ENCODE assay signal across 18 cellular contexts in genomic region chr12:125240717-125241116, GRCh38. TPM values are rescaled to one million over a fixed set of nuclear protein-coding genes. Genes with fewer than 3 reads are reported as not detected.
DNase-seq lines count a peak whose midpoint lies in the region; TF ChIP-seq lines count a peak whose summit lies in the region.
"Had no signal": no experiment of that assay in that cellular context is flagged by ENCODE, and none has a peak within 500 bp of the region (broad histone marks: within the 10 kb centered on the region; RNA-seq: fewer than 3 reads in every experiment).

No MANE protein-coding gene starts in this region.

- no peak overlapping the region for H2AK5ac ChIP-seq in H9 (ENCODE audit: insufficient read length, low read length)

- no peaks in the 10 kb centered on the region for H3K79me1 ChIP-seq in H9 (ENCODE audit: insufficient read depth, low read depth, low read length, poor library complexity, severe bottlenecking)

- no peak overlapping the region for H2AFZ ChIP-seq in H9 (ENCODE audit: low read length)

- H3K4ac ChIP-seq in H9 (ENCODE audit: low read depth, low read length): no peak overlapping the region

- no peak overlapping the region for H3T11ph ChIP-seq in H9 (ENCODE audit: low read length)

- peaks cover 1% of the 10 kb centered on the region; the same call in 1 of the 2 replicates for H3K79me2 ChIP-seq in H9 (ENCODE audit: insufficient read depth, low read length)

- no peak overlapping the region for H3K9ac ChIP-seq in H9 (ENCODE audit: extremely low read depth, insufficient read length, low read length)
- H3K9ac ChIP-seq: BLaER1 had no signal

- no peak overlapping the region for H3K4me3 ChIP-seq in vagina
- H3K4me3 ChIP-seq: BLaER1, HAP-1 had no signal

- H3K4me1 Mint-ChIP-seq in H9: peaks cover 10 to 30% of the 10 kb centered on the region in 2 experiments
- H3K4me1 Mint-ChIP-seq: CD14-positive monocyte had no signal

- no peaks in the 10 kb centered on the region for H3K23me2 ChIP-seq in H9 (ENCODE audit: insufficient read length, low read depth, low read length, poor library complexity, severe bottlenecking)

- H3K9me3 Mint-ChIP-seq in H9: no peaks in the 10 kb centered on the region
- H3K9me3 Mint-ChIP-seq: CD14-positive monocyte; CD8-positive, alpha-beta T cell had no signal

- peaks cover 2% of the 10 kb centered on the region for H4K20me1 ChIP-seq in H9 (ENCODE audit: control insufficient read depth, insufficient read depth, insufficient read length)
- H4K20me1 ChIP-seq: BLaER1 had no signal

- H3K27ac Mint-ChIP-seq in H9: peak overlapping the region in 1 of 3 experiments; percentile 8; a peak in 2 of 7 replicates
- H3K27ac Mint-ChIP-seq: CD14-positive monocyte; CD8-positive, alpha-beta T cell; HFFc6 had no signal

- no peak overlapping the region for H3K4me3 Mint-ChIP-seq in H9
- H3K4me3 Mint-ChIP-seq: CD14-positive monocyte; CD8-positive, alpha-beta T cell; HFFc6 had no signal

- intact Hi-C loops in head of caudate nucleus (cut with DNase I): no loop called here
- intact Hi-C loops in vagina (cut with DNase I): no loop called here

- H3K4me1 ChIP-seq in H9 (ENCODE audit: insufficient read depth, low read length): peaks cover 3% of the 10 kb centered on the region; the same call in 1 of the 2 replicates
- H3K4me1 ChIP-seq in vagina: no peaks in the 10 kb centered on the region
- H3K4me1 ChIP-seq: HAP-1 had no signal

- H3K27ac ChIP-seq in H9 (ENCODE audit: insufficient read length, low read depth, low read length) (no peak overlapping the region), vagina (no peak overlapping the region), RWPE1 (no peak overlapping the region)
- H3K27ac ChIP-seq: BLaER1, HL-60 had no signal

- H3K36me3 Mint-ChIP-seq in H9 (ENCODE audit: insufficient read depth in 1 of 3, low read depth in 3 of 3): peaks cover 0 to 18% (median 0%) of the 10 kb centered on the region in 3 experiments; a peak in 3 of 7 replicates
- H3K36me3 Mint-ChIP-seq: CD14-positive monocyte; CD8-positive, alpha-beta T cell had no signal

- no peaks in the 10 kb centered on the region for H3K27me3 ChIP-seq in H9 (ENCODE audit: insufficient read depth, low read length)
- no peaks in the 10 kb centered on the region for H3K27me3 ChIP-seq in vagina
- H3K27me3 ChIP-seq: BLaER1 had no signal

- H2BK12ac ChIP-seq in H9 (ENCODE audit: insufficient read length, low read depth, low read length): no peak overlapping the region

- H3K9me3 ChIP-seq in H9 (ENCODE audit: control insufficient read depth, low read depth, low read length): no peaks in the 10 kb centered on the region
- no peaks in the 10 kb centered on the region for H3K9me3 ChIP-seq in vagina
- H3K9me3 ChIP-seq: BLaER1, HAP-1 had no signal

- WGBS in H9 (ENCODE audit: extremely low coverage, insufficient read length, low lambda C conversion rate): no CpG with 5 or more reads among the region's 17 CpGs

- H4K91ac ChIP-seq in H9 (ENCODE audit: insufficient read length, low read depth, low read length): no peak overlapping the region

- H3K4me2 ChIP-seq in H9 (ENCODE audit: insufficient read depth, insufficient read length, low read length): no peak overlapping the region
- H3K4me2 ChIP-seq: BLaER1 had no signal

- H3K18ac ChIP-seq in H9 (ENCODE audit: insufficient read length, low read depth, low read length): no peak overlapping the region

- no peak for TF ChIP-seq EP300 in Ishikawa (IDR thresholded peaks at IDR 0.05; ENCODE audit: borderline replicate concordance)

- CTCF ChIA-PET in RWPE1 (lab: Yijun Ruan, JAX): no interaction called here

- TF ChIP-seq POLR2A in vagina (IDR thresholded peaks at IDR 0.05): no peak

- POLR2A ChIA-PET in RWPE1 (lab: Yijun Ruan, JAX; ENCODE audit: low non-redundant PET): no interaction called here

- no peak overlapping the region for H4K5ac ChIP-seq in H9 (ENCODE audit: insufficient read length, low read depth, low read length)

- no peak overlapping the region for H4K8ac ChIP-seq in H9 (replicated peaks; ENCODE audit: insufficient read length, low read depth, low read length)

- H2BK5ac ChIP-seq in H9 (ENCODE audit: insufficient read length, low read length): no peak overlapping the region

- peaks cover 7% of the 10 kb centered on the region for H3K27me3 Mint-ChIP-seq in H9 (ENCODE audit: low read depth)

- DNase-seq in H9 (no peak), head of caudate nucleus (peak in 25 of 42 donors; percentile 21 to 76 (median 48)), vagina (ENCODE audit: extremely low spot score in 2 of 2) (no peak), MV-4-11 (lab: John Stamatoyannopoulos, UW) (no peak), RWPE1 (ENCODE audit: low spot score) (no peak)
- DNase-seq in stimulated activated CD8-positive, alpha-beta memory T cell treated with anti-CD3 and anti-CD28 coated beads, Interleukin-4, amount 100 ng/mL, for 48 hours: no peak
- DNase-seq: 8988T; Calu3; CD8-positive, alpha-beta T cell; DMS79 treated with DMSO at 0.1 percent for 48 hours; GF-D8; GOT3; HFFc6 had no signal

- no peak for TF ChIP-seq CTCF in H9 (conservative IDR thresholded peaks at IDR 0.05)
- no peak for TF ChIP-seq CTCF in vagina (IDR thresholded peaks at IDR 0.05)
- no peak for TF ChIP-seq CTCF in RWPE1 (conservative IDR thresholded peaks at IDR 0.05; ENCODE audit: low read depth)

- no peak overlapping the region for H2BK20ac ChIP-seq in H9 (ENCODE audit: low read depth, low read length, poor library complexity, severe bottlenecking)

- H3K23ac ChIP-seq in H9 (ENCODE audit: insufficient read length, low read depth, low read length): no peak overlapping the region

- no peak overlapping the region for H3K14ac ChIP-seq in H9 (ENCODE audit: insufficient read depth, low read length)

- H2BK120ac ChIP-seq in H9 (ENCODE audit: low read depth, low read length, poor library complexity, severe bottlenecking): no peak overlapping the region

- no peak for TF ChIP-seq RAD21 in Ishikawa (IDR thresholded peaks at IDR 0.05; ENCODE audit: low read depth)

- 0 out of 2 replicates have a peak overlapping the region, but pooled peaks have one; percentile 9 for H2BK15ac ChIP-seq in H9 (ENCODE audit: low read depth, low read length)

- no peak overlapping the region for H3K56ac ChIP-seq in H9 (ENCODE audit: insufficient read length, low read depth, low read length)

- no peaks in the 10 kb centered on the region for H3K36me3 ChIP-seq in vagina
- H3K36me3 ChIP-seq: BLaER1, HAP-1 had no signal

TF ChIP-seq in Ishikawa, 13 proteins besides CTCF, POLR2A, EP300 and RAD21:
- TF ChIP-seq TEAD4 (IDR thresholded peaks at IDR 0.05): no peak
- no peak for TF ChIP-seq TAF1 (IDR thresholded peaks at IDR 0.05; ENCODE audit: low read depth)
- peak; percentile 60 for TF ChIP-seq MAX (IDR thresholded peaks at IDR 0.05)

RNA-seq across cellular contexts. Expression of gene TMEM132B, which starts 54.5 kb away (rescaled TPM):
- total RNA-seq in H9 (2021) (4.7 and 5.5 TPM in 2 replicates), vagina (3.2 TPM)
- total RNA-seq: CD8-positive, alpha-beta T cell had no signal

Comparison
In these comparisons a context has a peak if more than half of its experiments do, and no peak if none do; other contexts are left out.
1. DNase-seq: peak in head of caudate nucleus (25 of 42); none in H9 (single experiment), stimulated activated CD8-positive, alpha-beta memory T cell treated with anti-CD3 and anti-CD28 coated beads, Interleukin-4, amount 100 ng/mL, for 48 hours (single experiment), vagina (0 of 2), MV-4-11 (single experiment) and RWPE1 (single experiment).